ENCODE assay signal across 27 cellular contexts in genomic region chr3:114712728-114713492, GRCh38.
DNase-seq lines count a peak whose midpoint lies in the region; ATAC-seq, FAIRE-seq and TF ChIP-seq lines count a peak whose summit lies in the region.
"Had no signal": no experiment of that assay in that cellular context is flagged by ENCODE, and none has a peak within 500 bp of the region (broad histone marks: within the 10 kb centered on the region; RNA-seq: fewer than 3 reads in every experiment).

No MANE protein-coding gene starts in this region.

- ATAC-seq in GM18519 (IDR thresholded peaks at IDR 0.05; ENCODE audit: low FRiP score, unreplicated experiment) (no peak), HG02798 (IDR thresholded peaks at IDR 0.05; ENCODE audit: poor library complexity, unreplicated experiment) (no peak)
- ATAC-seq: GM23338, HepG2, K562 had no signal

- no peaks in the 10 kb centered on the region for H3K36me3 ChIP-seq in adipocyte (ENCODE audit: control insufficient read depth, insufficient read depth, low read length, severe bottlenecking)
- H3K36me3 ChIP-seq in right atrium auricular region = no peaks in the 10 kb centered on the region
- peaks cover 0 to 11% (median 0%) of the 10 kb centered on the region in 5 donors for H3K36me3 ChIP-seq in subcutaneous abdominal adipose tissue (ENCODE audit: control insufficient read depth in 5 of 5, insufficient read depth in 5 of 5, low read length in 5 of 5)
- H3K36me3 ChIP-seq: BLaER1, HAP-1 had no signal

- H3K9ac ChIP-seq in adipocyte (ENCODE audit: low read length) = no peak overlapping the region
- peak overlapping the region in 2 of 5 donors; percentile 36 to 66 for H3K9ac ChIP-seq in subcutaneous abdominal adipose tissue (ENCODE audit: low read length in 5 of 5)
- H3K9ac ChIP-seq: BLaER1 had no signal

- FAIRE-seq in GM12892 (lab: Jason Lieb, UNC) = no peak
- FAIRE-seq: HepG2, K562 had no signal

- H3K9me3 ChIP-seq in adipocyte (ENCODE audit: control insufficient read depth, low read length) (no peaks in the 10 kb centered on the region), right atrium auricular region (no peaks in the 10 kb centered on the region), subcutaneous abdominal adipose tissue (ENCODE audit: control insufficient read depth in 5 of 5, low read length in 5 of 5) (no peaks in the 10 kb centered on the region)
- H3K9me3 ChIP-seq: BLaER1, Caco-2, HAP-1 had no signal

- H3K4me1 ChIP-seq in adipocyte (ENCODE audit: control insufficient read depth, insufficient read depth, low read length) (peaks cover 24% of the 10 kb centered on the region), right atrium auricular region (no peaks in the 10 kb centered on the region), subcutaneous abdominal adipose tissue (ENCODE audit: control insufficient read depth in 5 of 5, insufficient read depth in 5 of 5, low read length in 5 of 5) (peaks cover 2 to 32% (median 15%) of the 10 kb centered on the region in 5 donors)
- H3K4me1 ChIP-seq: BLaER1 had no signal

- H3K4me3 ChIP-seq in adipocyte (ENCODE audit: low read length) (peak overlapping the region; percentile 8), epithelial cell of esophagus (ENCODE audit: low read length) (no peak overlapping the region), right atrium auricular region (no peak overlapping the region), subcutaneous abdominal adipose tissue (ENCODE audit: low read depth in 1 of 5, low read length in 5 of 5) (no peak overlapping the region)
- H3K4me3 ChIP-seq: BLaER1, GM23338, HAP-1, K562, PC-9 had no signal

- TF ChIP-seq POLR2A in GM12892 (IDR thresholded peaks at IDR 0.05; ENCODE audit: low read depth, low read length) = no peak

- H3K27me3 ChIP-seq in adipocyte (replicated peaks; ENCODE audit: control insufficient read depth, insufficient read depth, low read length) (no peaks in the 10 kb centered on the region), right atrium auricular region (no peaks in the 10 kb centered on the region), subcutaneous abdominal adipose tissue (ENCODE audit: control insufficient read depth in 5 of 5, insufficient read depth in 4 of 5, low read length in 5 of 5) (no peaks in the 10 kb centered on the region)
- H3K27me3 ChIP-seq: BLaER1 had no signal

- TF ChIP-seq CTCF in epithelial cell of esophagus (IDR thresholded peaks at IDR 0.05; ENCODE audit: insufficient read depth, low read depth, low read length, missing control alignments) (no peak), right atrium auricular region (IDR thresholded peaks at IDR 0.05) (no peak)

- DNase-seq in adipocyte (ENCODE audit: low read depth) (no peak), epithelial cell of esophagus (ENCODE audit: low read depth) (peak; percentile 59), right atrium auricular region (ENCODE audit: low spot score) (no peak), GM12892 (ENCODE audit: insufficient read length) (no peak)
- DNase-seq: ACHN; Caco-2; CD4-positive, alpha-beta T cell; DMS 273 treated with DMSO at 0.1 percent for 48 hours; DMS79 treated with DMSO at 0.1 percent for 48 hours; MM.1S; NCI-H1092; NCI-H1436 treated with DMSO at 0.1 percent for 48 hours; NCI-H1930; NCI-H226; NCI-H510A treated with DMSO at 0.1 percent for 48 hours; NCI-H748 treated with DMSO at 0.1 percent for 48 hours; PC-9; RPMI8226; SIG-M5 had no signal

- peak overlapping the region; percentile 42 to 47 for H3K27ac ChIP-seq in right atrium auricular region
- H3K27ac ChIP-seq in subcutaneous abdominal adipose tissue (ENCODE audit: low read depth, low read length) = peak overlapping the region; percentile 70
- H3K27ac ChIP-seq: BLaER1, PC-9 had no signal
